In genomic region chr1:64223329-64224151, GRCh38 we compare ENCODE assay signal across 10 cellular contexts. TPM values are rescaled to one million over a fixed set of nuclear protein-coding genes. Genes with fewer than 3 reads are reported as not detected.
DNase-seq lines count a peak whose midpoint lies in the region; ATAC-seq and TF ChIP-seq lines count a peak whose summit lies in the region.
"Had no signal": no experiment of that assay in that cellular context is flagged by ENCODE, and none has a peak within 500 bp of the region (broad histone marks: within the 10 kb centered on the region; RNA-seq: fewer than 3 reads in every experiment).

No MANE protein-coding gene starts in this region.

- H3K4me1 Mint-ChIP-seq in CD4-positive, alpha-beta memory T cell: peaks cover 0 to 1% (median 0%) of the 10 kb centered on the region in 4 donors
- no peaks in the 10 kb centered on the region for H3K4me1 Mint-ChIP-seq in progenitor cell of endocrine pancreas (ENCODE audit: low read depth)
- H3K4me1 Mint-ChIP-seq: activated B cell treated with CpG ODN at 0.5 μM for 24 hours had no signal

- H3K4me3 ChIP-seq in lower leg skin (ENCODE audit: low read depth, poor library complexity, severe bottlenecking): no peak overlapping the region
- H3K4me3 ChIP-seq in CD4-positive, alpha-beta memory T cell (ENCODE audit: low read length in 2 of 2): no peak overlapping the region

- H3K27me3 ChIP-seq in CD4-positive, alpha-beta memory T cell (ENCODE audit: insufficient read depth, low read length): no peaks in the 10 kb centered on the region

- no peak overlapping the region for H3K27ac ChIP-seq in CD4-positive, alpha-beta memory T cell (ENCODE audit: low read depth, low read length)

- TF ChIP-seq POLR2A in GM18505 (IDR thresholded peaks at IDR 0.05; ENCODE audit: borderline replicate concordance, extremely low read depth, insufficient read depth, insufficient read length) (no peak), lower leg skin (IDR thresholded peaks at IDR 0.05) (no peak)

- no peaks in the 10 kb centered on the region for H3K4me1 ChIP-seq in CD4-positive, alpha-beta memory T cell (ENCODE audit: insufficient read depth, low read length)

- no peaks in the 10 kb centered on the region for H3K9me3 ChIP-seq in CD4-positive, alpha-beta memory T cell (ENCODE audit: control insufficient read depth in 1 of 2, low read length in 2 of 2)

- no peak for TF ChIP-seq CTCF in lower leg skin (IDR thresholded peaks at IDR 0.05)
- TF ChIP-seq CTCF in progenitor cell of endocrine pancreas (IDR thresholded peaks at IDR 0.05; ENCODE audit: unreplicated experiment): no peak

- peaks cover 0 to 1% (median 0%) of the 10 kb centered on the region in 8 donors for H3K9me3 Mint-ChIP-seq in CD4-positive, alpha-beta memory T cell
- H3K9me3 Mint-ChIP-seq in progenitor cell of endocrine pancreas (ENCODE audit: low read depth): no peaks in the 10 kb centered on the region
- H3K9me3 Mint-ChIP-seq: activated B cell treated with CpG ODN at 0.5 μM for 24 hours had no signal

- no peaks in the 10 kb centered on the region for H3K36me3 ChIP-seq in CD4-positive, alpha-beta memory T cell (ENCODE audit: insufficient read depth, low read length)

- H3K27ac Mint-ChIP-seq in CD4-positive, alpha-beta memory T cell: no peak overlapping the region
- H3K27ac Mint-ChIP-seq in progenitor cell of endocrine pancreas: no peak overlapping the region
- H3K27ac Mint-ChIP-seq: activated B cell treated with CpG ODN at 0.5 μM for 24 hours had no signal

- H3K4me3 Mint-ChIP-seq in CD4-positive, alpha-beta memory T cell: no peak overlapping the region
- H3K4me3 Mint-ChIP-seq in progenitor cell of endocrine pancreas (ENCODE audit: low read depth): no peak overlapping the region
- H3K4me3 Mint-ChIP-seq: activated B cell treated with CpG ODN at 0.5 μM for 24 hours had no signal

- POLR2A ChIA-PET in CD4-positive, alpha-beta memory T cell (lab: Charles Lee; ENCODE audit: partially characterized antibody): no interaction called here

- WGBS in lower leg skin, 2 donors: 67 to 68% methylated on average over 7 of the region's 7 CpGs

- peak; percentile 56 for ATAC-seq in GM18505 (IDR thresholded peaks at IDR 0.05; ENCODE audit: unreplicated experiment)
- peak; percentile 67 for ATAC-seq in HG02623 (IDR thresholded peaks at IDR 0.05; ENCODE audit: unreplicated experiment)

- peaks cover 0 to 8% of the 10 kb centered on the region in 2 donors for H3K27me3 Mint-ChIP-seq in CD4-positive, alpha-beta memory T cell
- no peaks in the 10 kb centered on the region for H3K27me3 Mint-ChIP-seq in progenitor cell of endocrine pancreas

- CTCF ChIA-PET in CD4-positive, alpha-beta memory T cell (lab: Charles Lee; ENCODE audit: partially characterized antibody): no interaction called here

- intact Hi-C loops in lower leg skin (cut with DNase I; ENCODE audit: low total_unique reads): no loop called here
- intact Hi-C loops in CD4-positive, alpha-beta memory T cell (cut with micrococcal nuclease): no loop called here

- DNase-seq in RPMI7951 (ENCODE audit: low read depth) (peak; percentile 93), kidney glomerular epithelial cell (lab: John Stamatoyannopoulos, UW) (peak; percentile 79), cortex of kidney (lab: John Stamatoyannopoulos, UW) (no peak), lower leg skin (ENCODE audit: low spot score in 2 of 2) (no peak), progenitor cell of endocrine pancreas (ENCODE audit: low spot score, unreplicated experiment) (no peak)
- DNase-seq in CD4-positive, alpha-beta memory T cell: no peak
- DNase-seq: activated B cell treated with CpG ODN at 0.5 μM for 24 hours, kidney had no signal

- H3K36me3 Mint-ChIP-seq in CD4-positive, alpha-beta memory T cell: no peaks in the 10 kb centered on the region
- H3K36me3 Mint-ChIP-seq in progenitor cell of endocrine pancreas (ENCODE audit: insufficient read depth): no peaks in the 10 kb centered on the region

RNA-seq across cellular contexts. Expression of gene UBE2U, which starts 20.1 kb away (rescaled TPM):
- not detected in 2 replicates for total RNA-seq in RPMI7951 (2014; rRNA removed; shearing (Covaris generic))
- total RNA-seq in lower leg skin (not detected), progenitor cell of endocrine pancreas (not detected in 2 replicates)
- total RNA-seq in CD4-positive, alpha-beta memory T cell: not detected
- polyA plus RNA-seq in CD4-positive, alpha-beta memory T cell: not detected
- total RNA-seq: activated B cell treated with CpG ODN at 0.5 μM for 24 hours, kidney had no signal

Comparison
In these comparisons a context has a peak if more than half of its experiments do, and no peak if none do; other contexts are left out.
1. DNase-seq: peak in RPMI7951 (single experiment) and kidney glomerular epithelial cell (single experiment); none in cortex of kidney (single experiment), lower leg skin (0 of 2), CD4-positive, alpha-beta memory T cell (0 of 5) and progenitor cell of endocrine pancreas (single experiment).